ENCODE assay signal across 26 cellular contexts in genomic region chr4:157141976-157142375, GRCh38.
"Had no signal": no experiment of that assay in that cellular context is flagged by ENCODE, and none has a peak within 500 bp of the region (broad histone marks: within the 10 kb centered on the region; RNA-seq: fewer than 3 reads in every experiment).

No MANE protein-coding gene starts in this region.

- H3K27ac ChIP-seq: left lung, lower lobe of right lung, neural progenitor cell, neutrophil, right atrium auricular region, right lobe of liver, tibial nerve, uterus had no signal

- H3K9me3 ChIP-seq: left lung, lower lobe of right lung, neutrophil, right atrium auricular region, right lobe of liver, tibial nerve, uterus had no signal

- DNase-seq: hypothalamus; immature natural killer cell; kidney; left colon; left lung; lower lobe of right lung; mammary epithelial cell; mesenchymal stem cell; naive B cell; natural killer cell; nephron progenitor cell; occipital lobe; right lobe of liver; stimulated activated CD4-positive, alpha-beta T cell treated with anti-CD3 and anti-CD28 coated beads, Interleukin-1b, Interleukin-23, amount 100 ng/mL, for 48 hours; stimulated activated CD4-positive, alpha-beta T cell treated with anti-CD3 and anti-CD28 coated beads, Interleukin-2, amount 100 ng/mL, for 48 hours; stimulated activated CD4-positive, alpha-beta T cell treated with anti-CD3 and anti-CD28 coated beads, Interleukin-4, amount 100 ng/mL, for 4 hours; stimulated activated CD8-positive, alpha-beta memory T cell treated with anti-CD3 and anti-CD28 coated beads, Interleukin-4, amount 100 ng/mL, for 48 hours; stimulated activated naive CD4-positive, alpha-beta T cell treated with Interleukin-2 at 50 U/mL for 16 hours; stimulated activated naive CD8-positive, alpha-beta T cell treated with anti-CD3 and anti-CD28 coated beads, Interleukin-15, amount 100 ng/mL, for 72 hours; substantia nigra; uterus had no signal

- H3K27me3 ChIP-seq: left lung, neural progenitor cell, neutrophil, right atrium auricular region, right lobe of liver, tibial nerve had no signal

- H3K9ac ChIP-seq: neural progenitor cell had no signal

- H3K36me3 ChIP-seq: left lung, lower lobe of right lung, neural progenitor cell, neutrophil, right atrium auricular region, right lobe of liver, tibial nerve, uterus had no signal

- H3K4me1 ChIP-seq: left lung, lower lobe of right lung, neural progenitor cell, right atrium auricular region, right lobe of liver, tibial nerve, uterus had no signal

- H3K4me3 ChIP-seq: left lung, lower lobe of right lung, neural progenitor cell, right atrium auricular region, right lobe of liver, smooth muscle cell, tibial nerve, uterus had no signal

- FAIRE-seq: kidney had no signal
